9 cellular contexts compared by ENCODE assay signal in the genomic region with DNA sequence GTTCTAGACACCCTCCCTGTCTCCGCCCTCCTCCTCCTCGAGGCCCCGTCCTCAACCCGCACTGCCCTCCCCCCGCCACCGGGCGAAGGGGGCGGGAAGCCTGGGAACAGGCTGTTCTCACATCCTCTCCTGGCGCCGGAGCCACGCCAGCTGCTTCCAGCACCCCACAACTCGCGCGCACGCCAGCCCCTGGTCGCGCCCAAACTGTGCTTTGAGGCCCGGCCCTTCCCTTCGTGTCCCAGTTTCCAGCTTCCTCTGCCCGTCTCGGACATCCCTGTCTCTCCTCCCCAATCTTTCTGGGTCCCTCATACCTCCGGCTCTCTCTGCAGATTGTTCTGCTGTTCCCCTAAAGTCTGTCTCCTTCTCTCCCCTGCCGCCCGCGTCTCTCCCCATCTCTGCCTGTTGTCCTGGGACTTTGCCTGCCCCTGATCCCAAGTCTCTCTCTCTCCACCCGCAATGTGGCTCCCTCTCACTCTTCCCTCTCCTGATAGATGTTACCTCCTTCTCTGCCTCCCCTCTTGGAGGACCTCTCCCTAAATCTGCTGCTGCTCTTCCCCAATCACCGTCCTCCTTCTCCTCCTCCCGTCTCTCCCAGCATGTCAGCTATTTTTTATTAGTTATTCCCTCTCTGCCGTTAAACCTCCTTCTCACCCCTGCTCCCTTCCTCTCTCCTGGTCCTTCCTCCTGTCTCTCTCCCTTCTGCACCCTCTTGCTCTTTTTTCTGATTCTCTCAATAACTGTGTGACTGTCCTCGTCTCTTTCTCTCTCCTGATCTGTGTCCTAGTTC. TPM values are rescaled to one million over a fixed set of nuclear protein-coding genes. Genes with fewer than 3 reads are reported as not detected.
DNase-seq lines count a peak whose midpoint lies in the region; ATAC-seq lines count a peak whose summit lies in the region.
"Had no signal": no experiment of that assay in that cellular context is flagged by ENCODE, and none has a peak within 500 bp of the region (broad histone marks: within the 10 kb centered on the region; RNA-seq: fewer than 3 reads in every experiment).

No MANE protein-coding gene starts in this region.

- no peak for ATAC-seq in HG03025 (IDR thresholded peaks at IDR 0.05; ENCODE audit: low FRiP score, unreplicated experiment)

- peak overlapping the region; percentile 92 for H3K27ac ChIP-seq in caudate nucleus (ENCODE audit: low read depth, low read length)

- DNase-seq in MV-4-11 (lab: John Stamatoyannopoulos, UW), result peak; percentile 23
- DNase-seq in caudate nucleus (lab: John Stamatoyannopoulos, UW), result peak in 58 of 61 donors; percentile 18 to 91 (median 75)
- peak; percentile 80 for DNase-seq in left kidney (ENCODE audit: low read depth, low spot score)
- DNase-seq in superior temporal gyrus (ENCODE audit: extremely low spot score), result peak; percentile 81
- DNase-seq in NAMALWA (ENCODE audit: low spot score), result no peak
- no peak for DNase-seq in kidney glomerular epithelial cell (lab: John Stamatoyannopoulos, UW)
- DNase-seq in mesenteric fat pad (ENCODE audit: low spot score), result no peak

RNA-seq across cellular contexts. Expression of a gene that starts 14.2 kb away (rescaled TPM):
- not detected for total RNA-seq in mesenteric fat pad
- total RNA-seq: mononuclear cell had no signal

RNA-seq across cellular contexts. Expression of a gene that starts 46.3 kb away (rescaled TPM):
- total RNA-seq in mesenteric fat pad, result 193 TPM

RNA-seq across cellular contexts. Expression of a gene that starts 54.5 kb away (rescaled TPM):
- total RNA-seq in mesenteric fat pad, result 13.8 TPM

Comparison
In these comparisons a context has a peak if more than half of its experiments do, and no peak if none do; other contexts are left out.
1. DNase-seq: peak in MV-4-11 (single experiment), caudate nucleus (58 of 61), left kidney (single experiment) and superior temporal gyrus (single experiment); none in NAMALWA (single experiment), kidney glomerular epithelial cell (single experiment) and mesenteric fat pad (single experiment).